In genomic region chrX:352181-352580, GRCh38 we compare ENCODE assay signal across 27 cellular contexts.
"Had no signal": no experiment of that assay in that cellular context is flagged by ENCODE, and none has a peak within 500 bp of the region (broad histone marks: within the 10 kb centered on the region; RNA-seq: fewer than 3 reads in every experiment).

No MANE protein-coding gene starts in this region.

- H3K4me3 ChIP-seq: adrenal gland, K562 had no signal

- H3K27me3 ChIP-seq: adrenal gland had no signal

- H3K27ac ChIP-seq: adrenal gland had no signal

- DNase-seq: activated B cell treated with CpG ODN at 0.5 μM for 24 hours; activated CD4-positive, alpha-beta T cell treated with anti-CD3 and anti-CD28 coated beads for 4 hours; activated CD8-positive, alpha-beta memory T cell treated with anti-CD3 and anti-CD28 coated beads, Interleukin-2, amount 50 U/mL, for 4 hours; activated CD8-positive, alpha-beta T cell treated with anti-CD3 and anti-CD28 coated beads for 36 hours; activated naive CD4-positive, alpha-beta T cell treated with anti-CD3 and anti-CD28 coated beads, Interleukin-2, amount 50 U/mL, for 16 hours; activated naive CD8-positive, alpha-beta T cell treated with anti-CD3 and anti-CD28 coated beads, Interleukin-2, amount 10 ng/mL, durations not matched to agents 7 days and 5 days; activated T-cell treated with anti-CD3 and anti-CD28 coated beads, Interleukin-2, amount 50 U/mL, for 1 hour; anterior cingulate cortex; caudate nucleus; Karpas-422; MM.1S; NCI-H1105; NCI-H1436 treated with DMSO at 0.1 percent for 48 hours; NCI-H187; NCI-H2081; NCI-H510A treated with DMSO at 0.1 percent for 48 hours; NCI-H69; NK-92 treated with Interleukin-12 subunit alpha and Interleukin-12 subunit beta, amount 100 ng/mL, for 24 hours; OCI-M1; RPMI8226; SHP77 treated with DMSO at 0.1 percent for 48 hours; T-cell; T-helper 2 cell; T1000 had no signal

- ATAC-seq: activated CD8-positive, alpha-beta T cell treated with anti-CD3 and anti-CD28 coated beads for 36 hours; K562; Panc1; T-cell had no signal

- H3K9me3 ChIP-seq: adrenal gland had no signal

- H3K36me3 ChIP-seq: adrenal gland had no signal
